In the genomic region with DNA sequence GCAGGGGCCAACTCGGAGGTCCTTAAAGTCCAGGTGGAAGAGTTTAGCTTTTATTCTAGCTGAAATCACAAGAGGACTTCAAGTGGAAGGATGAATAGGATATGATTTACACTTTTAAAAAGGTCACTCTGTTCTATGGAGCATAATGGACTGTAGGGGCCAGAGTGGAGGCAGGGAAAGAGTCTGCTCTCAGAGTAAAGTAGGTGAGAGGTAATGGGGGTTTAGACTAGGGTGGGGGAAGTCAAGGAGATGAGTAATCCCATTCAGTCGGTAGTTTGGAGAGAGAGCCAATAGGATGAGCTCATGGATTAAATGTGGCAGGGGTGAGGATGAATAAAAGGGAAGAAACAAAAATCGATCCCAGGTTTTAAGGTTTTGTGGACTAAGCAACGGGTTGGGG, we compare ENCODE assay signal across 19 cellular contexts.
"Had no signal": no experiment of that assay in that cellular context is flagged by ENCODE, and none has a peak within 500 bp of the region (broad histone marks: within the 10 kb centered on the region; RNA-seq: fewer than 3 reads in every experiment).

No MANE protein-coding gene starts in this region.

- H3K27ac Mint-ChIP-seq: activated CD4-positive, alpha-beta T cell treated with anti-CD3 and anti-CD28 coated beads for 36 hours; activated T-helper 1 cell treated with anti-CD3 and anti-CD28 coated beads, Interleukin-12 subunit alpha, Interleukin-12 subunit beta, Interleukin-2, Interleukin-4 antibody, amounts not matched to agents 30 ng/mL and 10 ng/mL and 1 ng/mL, durations not matched to agents 14 hours and 24 hours and 36 hours; effector memory CD8-positive, alpha-beta T cell; nephron progenitor cell; stimulated activated naive B cell treated with anti-CD40 and anti-IgM and Interleukin-4, amounts not matched to agents 10 μg/mL and 1 μg/mL and 100 μg/mL, for 72 hours; WTC11 had no signal

- H3K27ac ChIP-seq: adrenal gland, cardiac muscle cell, esophagus squamous epithelium, hepatocyte, tibial artery, uterus had no signal

- H3K4me3 ChIP-seq: adrenal gland, cardiac muscle cell, esophagus squamous epithelium, hepatocyte, tibial artery, uterus had no signal

- H3K9me3 Mint-ChIP-seq: activated naive CD4-positive, alpha-beta T cell treated with anti-CD3 and anti-CD28 coated beads, Interleukin-2, amount 50 U/mL, for 72 hours; activated T-helper 1 cell treated with anti-CD3 and anti-CD28 coated beads, Interleukin-12 subunit alpha, Interleukin-12 subunit beta, Interleukin-2, Interleukin-4 antibody, amounts not matched to agents 30 ng/mL and 10 ng/mL and 1 ng/mL, durations not matched to agents 14 hours and 24 hours and 36 hours; effector memory CD8-positive, alpha-beta T cell; stimulated activated naive B cell treated with anti-CD40 and anti-IgM and Interleukin-4, amounts not matched to agents 10 μg/mL and 1 μg/mL and 100 μg/mL, for 72 hours had no signal

- DNase-seq: activated CD4-positive, alpha-beta T cell treated with anti-CD3 and anti-CD28 coated beads for 36 hours; activated CD4-positive, alpha-beta T cell treated with anti-CD3 and anti-CD28 coated beads, Interleukin-2, amount 50 U/mL, for 48 hours; activated gamma-delta T cell treated with Interleukin-2 at 50 U/mL for 16 hours; activated T-cell treated with anti-CD3 and anti-CD28 coated beads for 4 hours; adrenal gland; dermis blood vessel endothelial cell; effector memory CD8-positive, alpha-beta T cell; esophagus squamous epithelium; nephron progenitor cell; occipital lobe; posterior cingulate gyrus; stimulated activated naive B cell treated with anti-CD40 and anti-IgM and Interleukin-4, amounts not matched to agents 10 μg/mL and 1 μg/mL and 100 μg/mL, for 72 hours; tibial artery; uterus had no signal

- H3K9me3 ChIP-seq: adrenal gland, esophagus squamous epithelium, tibial artery, uterus had no signal

- H3K4me3 Mint-ChIP-seq: activated CD4-positive, alpha-beta T cell treated with anti-CD3 and anti-CD28 coated beads for 36 hours; activated T-helper 1 cell treated with anti-CD3 and anti-CD28 coated beads, Interleukin-12 subunit alpha, Interleukin-12 subunit beta, Interleukin-2, Interleukin-4 antibody, amounts not matched to agents 30 ng/mL and 10 ng/mL and 1 ng/mL, durations not matched to agents 14 hours and 24 hours and 36 hours; effector memory CD8-positive, alpha-beta T cell; nephron progenitor cell; stimulated activated naive B cell treated with anti-CD40 and anti-IgM and Interleukin-4, amounts not matched to agents 10 μg/mL and 1 μg/mL and 100 μg/mL, for 72 hours; WTC11 had no signal

- H3K4me1 ChIP-seq: adrenal gland, esophagus squamous epithelium, tibial artery, uterus had no signal

- H3K36me3 Mint-ChIP-seq: activated naive CD4-positive, alpha-beta T cell treated with anti-CD3 and anti-CD28 coated beads, Interleukin-2, amount 50 U/mL, for 72 hours; stimulated activated naive B cell treated with anti-CD40 and anti-IgM and Interleukin-4, amounts not matched to agents 10 μg/mL and 1 μg/mL and 100 μg/mL, for 72 hours; WTC11 had no signal

- H3K4me1 Mint-ChIP-seq: activated CD4-positive, alpha-beta T cell treated with anti-CD3 and anti-CD28 coated beads for 36 hours; stimulated activated naive B cell treated with anti-CD40 and anti-IgM and Interleukin-4, amounts not matched to agents 10 μg/mL and 1 μg/mL and 100 μg/mL, for 72 hours had no signal

- H3K27me3 ChIP-seq: adrenal gland, cardiac muscle cell, hepatocyte, tibial artery, uterus had no signal

- H3K36me3 ChIP-seq: adrenal gland, cardiac muscle cell, esophagus squamous epithelium, tibial artery, uterus had no signal
